Comparison of ENCODE assay signal across 23 cellular contexts in genomic region chr12:53806689-53807088, GRCh38. TPM values are rescaled to one million over a fixed set of nuclear protein-coding genes. Genes with fewer than 3 reads are reported as not detected.
DNase-seq lines count a peak whose midpoint lies in the region; ATAC-seq and TF ChIP-seq lines count a peak whose summit lies in the region.
"Had no signal": no experiment of that assay in that cellular context is flagged by ENCODE, and none has a peak within 500 bp of the region (broad histone marks: within the 10 kb centered on the region; RNA-seq: fewer than 3 reads in every experiment).

No MANE protein-coding gene starts in this region.

- H3K4me1 Mint-ChIP-seq in MCF 10A (ENCODE audit: insufficient read depth, unreplicated experiment) (peaks cover 25% of the 10 kb centered on the region), WTC11 (peaks cover 16% of the 10 kb centered on the region)
- H3K4me1 Mint-ChIP-seq in activated naive CD8-positive, alpha-beta T cell treated with anti-CD3 and anti-CD28 coated beads, Interleukin-2, amount 50 U/mL, for 24 hours = no peaks in the 10 kb centered on the region
- H3K4me1 Mint-ChIP-seq: activated CD4-positive, alpha-beta T cell treated with anti-CD3 and anti-CD28 coated beads for 36 hours had no signal

- no peaks in the 10 kb centered on the region for H3K36me3 ChIP-seq in breast epithelium
- H3K36me3 ChIP-seq in aorta (ENCODE audit: control insufficient read depth in 1 of 2, insufficient read depth in 2 of 2, low read length in 1 of 2) = no peaks in the 10 kb centered on the region
- H3K36me3 ChIP-seq: thyroid gland had no signal

- H3K27ac ChIP-seq in breast epithelium (no peak overlapping the region), aorta (ENCODE audit: low read depth in 1 of 2, low read length in 2 of 2) (no peak overlapping the region)
- H3K27ac ChIP-seq: parathyroid adenoma, thyroid gland had no signal

- no peak overlapping the region for H3K4me3 Mint-ChIP-seq in MCF 10A (ENCODE audit: unreplicated experiment)
- no peak overlapping the region for H3K4me3 Mint-ChIP-seq in WTC11
- H3K4me3 Mint-ChIP-seq in activated naive CD8-positive, alpha-beta T cell treated with anti-CD3 and anti-CD28 coated beads, Interleukin-2, amount 50 U/mL, for 24 hours = no peak overlapping the region
- H3K4me3 Mint-ChIP-seq: activated CD4-positive, alpha-beta T cell treated with anti-CD3 and anti-CD28 coated beads for 36 hours; CD4-positive, alpha-beta T cell had no signal

- H3K9me3 Mint-ChIP-seq in MCF 10A (ENCODE audit: unreplicated experiment) (no peaks in the 10 kb centered on the region), WTC11 (no peaks in the 10 kb centered on the region)
- H3K9me3 Mint-ChIP-seq in activated naive CD8-positive, alpha-beta T cell treated with anti-CD3 and anti-CD28 coated beads, Interleukin-2, amount 50 U/mL, for 24 hours = no peaks in the 10 kb centered on the region
- H3K9me3 Mint-ChIP-seq: CD4-positive, alpha-beta T cell had no signal

- ATAC-seq in WTC11 = no peak
- no peak for ATAC-seq in activated naive CD8-positive, alpha-beta T cell treated with anti-CD3 and anti-CD28 coated beads, Interleukin-2, amount 50 U/mL, for 24 hours
- no peak for ATAC-seq in aorta (ENCODE audit: low FRiP score)
- ATAC-seq: activated CD4-positive, alpha-beta T cell treated with anti-CD3 and anti-CD28 coated beads for 36 hours; left ventricle myocardium superior had no signal

- TF ChIP-seq CTCF in MCF 10A (IDR thresholded peaks at IDR 0.05; ENCODE audit: unreplicated experiment) (no peak), breast epithelium (IDR thresholded peaks at IDR 0.05) (no peak), WTC11 (IDR thresholded peaks at IDR 0.05) (no peak)

- intact Hi-C loops in MCF 10A (cut with micrococcal nuclease) = no loop called here
- intact Hi-C loops in breast epithelium (cut with DNase I; ENCODE audit: low total_unique reads) = no loop called here
- intact Hi-C loops in aorta (cut with DNase I) = no loop called here

- CTCF ChIA-PET in MCF 10A (lab: Yijun Ruan, JAX) = interaction anchor here (0.6 to 3.9 kb wide), 5 partner anchors 14 to 178 kb away, joined by 3 to 19 read pairs (median 3); partner anchors contain the start of gene HOXC10
- CTCF ChIA-PET in WTC11 (lab: Charles Lee) = interaction anchor here (1.2 to 4.3 kb wide), 4 partner anchors 14 to 104 kb away, joined by 3 to 12 read pairs (median 7); no protein-coding TSS in a partner anchor

- H3K36me3 Mint-ChIP-seq in MCF 10A (ENCODE audit: insufficient read depth, unreplicated experiment) = no peaks in the 10 kb centered on the region
- H3K36me3 Mint-ChIP-seq in WTC11 = no peaks in the 10 kb centered on the region
- H3K36me3 Mint-ChIP-seq in activated naive CD8-positive, alpha-beta T cell treated with anti-CD3 and anti-CD28 coated beads, Interleukin-2, amount 50 U/mL, for 24 hours (ENCODE audit: low read depth) = no peaks in the 10 kb centered on the region

- TF ChIP-seq POLR2A in breast epithelium (IDR thresholded peaks at IDR 0.05) = no peak

- H3K4me3 ChIP-seq in breast epithelium = no peak overlapping the region
- no peak overlapping the region for H3K4me3 ChIP-seq in aorta (ENCODE audit: low read length in 2 of 2)
- H3K4me3 ChIP-seq: smooth muscle cell, thyroid gland had no signal

- POLR2A ChIA-PET in MCF 10A (lab: Yijun Ruan, JAX) = interaction anchor here (0.5 to 1.4 kb wide), 3 partner anchors 10 to 138 kb away, joined by 3 to 5 read pairs (median 3); no protein-coding TSS in a partner anchor
- POLR2A ChIA-PET in WTC11 (lab: Charles Lee) = no interaction called here

- 30 to 34% methylated on average over 6 of the region's 6 CpGs for WGBS in aorta, 2 donors

- H3K4me1 ChIP-seq in breast epithelium (no peaks in the 10 kb centered on the region), aorta (ENCODE audit: control insufficient read depth in 1 of 2, insufficient read depth in 2 of 2, low read length in 2 of 2) (no peaks in the 10 kb centered on the region)
- H3K4me1 ChIP-seq: parathyroid adenoma had no signal

- no peaks in the 10 kb centered on the region for H3K27me3 ChIP-seq in breast epithelium
- H3K27me3 ChIP-seq in aorta (ENCODE audit: control insufficient read depth in 1 of 2, insufficient read depth in 2 of 2, low read length in 1 of 2) = peaks cover 0 to 2% of the 10 kb centered on the region in 2 donors

- H3K9me3 ChIP-seq in breast epithelium (no peaks in the 10 kb centered on the region), aorta (ENCODE audit: control insufficient read depth, low read length) (peaks cover 2% of the 10 kb centered on the region)
- H3K9me3 ChIP-seq: thyroid gland had no signal

- BruUV-seq in MCF 10A (replicated peaks; lab: Mats Ljungman, UMichigan) = no TSS peak

- H3K27me3 Mint-ChIP-seq in MCF 10A (ENCODE audit: insufficient read depth, unreplicated experiment) (no peaks in the 10 kb centered on the region), WTC11 (ENCODE audit: low read depth) (peaks cover 13% of the 10 kb centered on the region)
- H3K27me3 Mint-ChIP-seq in activated naive CD8-positive, alpha-beta T cell treated with anti-CD3 and anti-CD28 coated beads, Interleukin-2, amount 50 U/mL, for 24 hours = peaks cover 25% of the 10 kb centered on the region

- DNase-seq in MCF 10A (ENCODE audit: unreplicated experiment) (peak; percentile 65), breast epithelium (ENCODE audit: low spot score in 2 of 2) (no peak), astrocyte of the hippocampus (ENCODE audit: low read depth, low spot score) (peak; percentile 27), iris pigment epithelial cell (ENCODE audit: low read depth) (peak; percentile 89), WTC11 (ENCODE audit: low spot score) (no peak), aorta (no peak)
- no peak for DNase-seq in activated naive CD8-positive, alpha-beta T cell treated with anti-CD3 and anti-CD28 coated beads, Interleukin-2, amount 50 U/mL, for 24 hours
- DNase-seq in stimulated activated CD4-positive, alpha-beta T cell treated with anti-CD3 and anti-CD28 coated beads, Interleukin-15, amount 100 ng/mL, for 24 hours = no peak
- DNase-seq: 8988T; activated CD4-positive, alpha-beta T cell treated with anti-CD3 and anti-CD28 coated beads for 36 hours; activated CD8-positive, alpha-beta memory T cell treated with anti-CD3 and anti-CD28 coated beads, Interleukin-2, amount 50 U/mL, for 4 hours; CD4-positive, alpha-beta T cell; effector memory CD4-positive, alpha-beta T cell; left ventricle myocardium superior; NCI-H1694; NCI-H446 had no signal

- H3K27ac Mint-ChIP-seq in MCF 10A (ENCODE audit: low read depth, unreplicated experiment) = peak overlapping the region; percentile 52
- H3K27ac Mint-ChIP-seq in WTC11 = no peak overlapping the region
- no peak overlapping the region for H3K27ac Mint-ChIP-seq in activated naive CD8-positive, alpha-beta T cell treated with anti-CD3 and anti-CD28 coated beads, Interleukin-2, amount 50 U/mL, for 24 hours
- H3K27ac Mint-ChIP-seq: activated CD4-positive, alpha-beta T cell treated with anti-CD3 and anti-CD28 coated beads for 36 hours; CD4-positive, alpha-beta T cell had no signal

TF ChIP-seq in WTC11, 78 proteins besides CTCF, POLR2A, EP300 and RAD21:
- TF ChIP-seq RORB (CRISPR knock-in tag; IDR thresholded peaks at IDR 0.05) = no peak
- no peak for TF ChIP-seq SMAD3 (CRISPR knock-in tag; IDR thresholded peaks at IDR 0.05; ENCODE audit: borderline replicate concordance)
- no peak for TF ChIP-seq ATF2 (CRISPR knock-in tag; IDR thresholded peaks at IDR 0.05; ENCODE audit: borderline replicate concordance, low read depth)
- TF ChIP-seq PRRX2 (CRISPR knock-in tag; IDR thresholded peaks at IDR 0.05) = no peak
- no peak for TF ChIP-seq IRF2 (CRISPR knock-in tag; IDR thresholded peaks at IDR 0.05; ENCODE audit: borderline replicate concordance, low read depth)
- TF ChIP-seq ATF6 (CRISPR knock-in tag; IDR thresholded peaks at IDR 0.05) = no peak
- TF ChIP-seq ATF3 (CRISPR knock-in tag; conservative IDR thresholded peaks at IDR 0.05) = no peak
- TF ChIP-seq NFYB (CRISPR knock-in tag; conservative IDR thresholded peaks at IDR 0.05; ENCODE audit: low read depth) = no peak
- TF ChIP-seq ZNF671 (CRISPR knock-in tag; IDR thresholded peaks at IDR 0.05) = no peak

RNA-seq across cellular contexts. Expression of gene CISTR, which starts 54.9 kb away (rescaled TPM):
- total RNA-seq in MCF 10A (2022) (not detected in 2 replicates), breast epithelium (not detected), WTC11 (2021) (0.81 TPM in 1 of 3 replicates, not detected in the others), aorta (not detected)
- polyA plus RNA-seq in aorta = not detected
- total RNA-seq: activated CD4-positive, alpha-beta T cell treated with anti-CD3 and anti-CD28 coated beads for 36 hours; bronchial epithelial cell; CD4-positive, alpha-beta T cell; frontal cortex; HT-29; smooth muscle cell; T-helper 2 cell treated with Interferon-gamma antibody and Interleukin-4, amounts not matched to agents 100 ng/mL and 5 ng/mL, for 36 hours; thyroid gland had no signal
- polyA plus RNA-seq: smooth muscle cell had no signal

Comparison
In these comparisons a context has a peak if more than half of its experiments do, and no peak if none do; other contexts are left out.
1. DNase-seq: peak in MCF 10A (single experiment), astrocyte of the hippocampus (single experiment) and iris pigment epithelial cell (single experiment); none in breast epithelium (0 of 2), WTC11 (single experiment), activated naive CD8-positive, alpha-beta T cell treated with anti-CD3 and anti-CD28 coated beads, Interleukin-2, amount 50 U/mL, for 24 hours (single experiment), aorta (0 of 2) and stimulated activated CD4-positive, alpha-beta T cell treated with anti-CD3 and anti-CD28 coated beads, Interleukin-15, amount 100 ng/mL, for 24 hours (single experiment).